Comparison of ENCODE assay signal across 1 cellular context in the genomic region with DNA sequence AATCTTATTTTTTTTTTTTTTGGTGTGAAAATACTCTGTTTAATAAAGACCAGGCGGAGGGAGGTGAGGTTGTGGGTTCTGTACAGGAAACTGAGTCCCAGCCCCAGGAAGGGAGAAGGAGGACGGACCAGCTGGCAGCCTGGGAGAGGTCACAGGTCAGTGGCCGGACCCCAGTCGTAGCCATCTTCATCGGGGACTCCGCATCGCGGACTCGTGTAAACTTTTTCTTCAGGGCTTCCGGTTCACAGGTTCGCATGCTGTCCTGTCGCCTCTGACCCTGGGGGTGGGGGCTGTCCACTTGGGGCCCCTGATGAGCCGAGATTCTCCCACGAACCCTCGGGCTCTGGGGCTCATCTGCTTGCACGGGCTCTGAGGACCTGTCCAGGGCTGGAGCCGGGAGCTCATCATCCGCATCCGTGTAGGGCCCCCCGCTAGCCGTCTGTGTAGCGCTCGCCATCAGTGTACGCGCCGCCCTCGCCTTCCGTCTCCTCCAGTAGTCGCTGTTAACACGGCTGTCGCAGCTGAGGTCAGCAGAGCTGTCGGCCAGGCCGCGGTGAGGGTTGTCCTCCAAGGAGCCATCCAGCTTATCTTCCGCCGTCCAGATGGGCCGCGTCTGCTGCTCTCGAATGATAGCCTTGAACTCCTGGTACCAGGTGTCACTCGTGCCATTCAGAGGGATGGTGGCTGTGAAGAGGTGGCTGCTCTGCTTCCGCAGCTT.
TF ChIP-seq lines count a peak whose summit lies in the region.

No MANE protein-coding gene starts in this region.

TF ChIP-seq in SK-N-SH treated with all-trans-retinoic acid at 6 μM for 48 hours, 23 proteins besides CTCF, POLR2A, EP300 and RAD21 (continued from another document):
- TF ChIP-seq, protein P1, sequence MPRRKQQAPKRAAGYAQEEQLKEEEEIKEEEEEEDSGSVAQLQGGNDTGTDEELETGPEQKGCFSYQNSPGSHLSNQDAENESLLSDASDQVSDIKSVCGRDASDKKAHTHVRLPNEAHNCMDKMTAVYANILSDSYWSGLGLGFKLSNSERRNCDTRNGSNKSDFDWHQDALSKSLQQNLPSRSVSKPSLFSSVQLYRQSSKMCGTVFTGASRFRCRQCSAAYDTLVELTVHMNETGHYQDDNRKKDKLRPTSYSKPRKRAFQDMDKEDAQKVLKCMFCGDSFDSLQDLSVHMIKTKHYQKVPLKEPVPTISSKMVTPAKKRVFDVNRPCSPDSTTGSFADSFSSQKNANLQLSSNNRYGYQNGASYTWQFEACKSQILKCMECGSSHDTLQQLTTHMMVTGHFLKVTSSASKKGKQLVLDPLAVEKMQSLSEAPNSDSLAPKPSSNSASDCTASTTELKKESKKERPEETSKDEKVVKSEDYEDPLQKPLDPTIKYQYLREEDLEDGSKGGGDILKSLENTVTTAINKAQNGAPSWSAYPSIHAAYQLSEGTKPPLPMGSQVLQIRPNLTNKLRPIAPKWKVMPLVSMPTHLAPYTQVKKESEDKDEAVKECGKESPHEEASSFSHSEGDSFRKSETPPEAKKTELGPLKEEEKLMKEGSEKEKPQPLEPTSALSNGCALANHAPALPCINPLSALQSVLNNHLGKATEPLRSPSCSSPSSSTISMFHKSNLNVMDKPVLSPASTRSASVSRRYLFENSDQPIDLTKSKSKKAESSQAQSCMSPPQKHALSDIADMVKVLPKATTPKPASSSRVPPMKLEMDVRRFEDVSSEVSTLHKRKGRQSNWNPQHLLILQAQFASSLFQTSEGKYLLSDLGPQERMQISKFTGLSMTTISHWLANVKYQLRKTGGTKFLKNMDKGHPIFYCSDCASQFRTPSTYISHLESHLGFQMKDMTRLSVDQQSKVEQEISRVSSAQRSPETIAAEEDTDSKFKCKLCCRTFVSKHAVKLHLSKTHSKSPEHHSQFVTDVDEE (CRISPR knock-in tag; IDR thresholded peaks at IDR 0.05) = no peak
- TF ChIP-seq ZFP30 (CRISPR knock-in tag; IDR thresholded peaks at IDR 0.05) (no peak), SNAI2 (CRISPR knock-in tag; IDR thresholded peaks at IDR 0.05) (no peak), GLIS3 (CRISPR knock-in tag; IDR thresholded peaks at IDR 0.05) (no peak), ZNF8 (CRISPR knock-in tag; IDR thresholded peaks at IDR 0.05) (no peak), ISL1 (CRISPR knock-in tag; IDR thresholded peaks at IDR 0.05) (no peak), ESRRG (CRISPR knock-in tag; IDR thresholded peaks at IDR 0.05) (no peak), TCF4 (CRISPR knock-in tag; IDR thresholded peaks at IDR 0.05; ENCODE audit: borderline replicate concordance) (no peak)
- TF ChIP-seq, protein P2, sequence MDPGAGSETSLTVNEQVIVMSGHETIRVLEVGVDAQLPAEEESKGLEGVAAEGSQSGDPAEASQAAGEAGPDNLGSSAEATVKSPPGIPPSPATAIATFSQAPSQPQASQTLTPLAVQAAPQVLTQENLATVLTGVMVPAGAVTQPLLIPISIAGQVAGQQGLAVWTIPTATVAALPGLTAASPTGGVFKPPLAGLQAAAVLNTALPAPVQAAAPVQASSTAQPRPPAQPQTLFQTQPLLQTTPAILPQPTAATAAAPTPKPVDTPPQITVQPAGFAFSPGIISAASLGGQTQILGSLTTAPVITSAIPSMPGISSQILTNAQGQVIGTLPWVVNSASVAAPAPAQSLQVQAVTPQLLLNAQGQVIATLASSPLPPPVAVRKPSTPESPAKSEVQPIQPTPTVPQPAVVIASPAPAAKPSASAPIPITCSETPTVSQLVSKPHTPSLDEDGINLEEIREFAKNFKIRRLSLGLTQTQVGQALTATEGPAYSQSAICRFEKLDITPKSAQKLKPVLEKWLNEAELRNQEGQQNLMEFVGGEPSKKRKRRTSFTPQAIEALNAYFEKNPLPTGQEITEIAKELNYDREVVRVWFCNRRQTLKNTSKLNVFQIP (CRISPR knock-in tag; IDR thresholded peaks at IDR 0.05; ENCODE audit: borderline replicate concordance, low read depth) = no peak
- TF ChIP-seq, protein P3, sequence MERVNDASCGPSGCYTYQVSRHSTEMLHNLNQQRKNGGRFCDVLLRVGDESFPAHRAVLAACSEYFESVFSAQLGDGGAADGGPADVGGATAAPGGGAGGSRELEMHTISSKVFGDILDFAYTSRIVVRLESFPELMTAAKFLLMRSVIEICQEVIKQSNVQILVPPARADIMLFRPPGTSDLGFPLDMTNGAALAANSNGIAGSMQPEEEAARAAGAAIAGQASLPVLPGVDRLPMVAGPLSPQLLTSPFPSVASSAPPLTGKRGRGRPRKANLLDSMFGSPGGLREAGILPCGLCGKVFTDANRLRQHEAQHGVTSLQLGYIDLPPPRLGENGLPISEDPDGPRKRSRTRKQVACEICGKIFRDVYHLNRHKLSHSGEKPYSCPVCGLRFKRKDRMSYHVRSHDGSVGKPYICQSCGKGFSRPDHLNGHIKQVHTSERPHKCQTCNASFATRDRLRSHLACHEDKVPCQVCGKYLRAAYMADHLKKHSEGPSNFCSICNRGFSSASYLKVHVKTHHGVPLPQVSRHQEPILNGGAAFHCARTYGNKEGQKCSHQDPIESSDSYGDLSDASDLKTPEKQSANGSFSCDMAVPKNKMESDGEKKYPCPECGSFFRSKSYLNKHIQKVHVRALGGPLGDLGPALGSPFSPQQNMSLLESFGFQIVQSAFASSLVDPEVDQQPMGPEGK (CRISPR knock-in tag; IDR thresholded peaks at IDR 0.05; ENCODE audit: borderline replicate concordance) = no peak
